Comparison of ENCODE assay signal across 11 cellular contexts in the genomic region with DNA sequence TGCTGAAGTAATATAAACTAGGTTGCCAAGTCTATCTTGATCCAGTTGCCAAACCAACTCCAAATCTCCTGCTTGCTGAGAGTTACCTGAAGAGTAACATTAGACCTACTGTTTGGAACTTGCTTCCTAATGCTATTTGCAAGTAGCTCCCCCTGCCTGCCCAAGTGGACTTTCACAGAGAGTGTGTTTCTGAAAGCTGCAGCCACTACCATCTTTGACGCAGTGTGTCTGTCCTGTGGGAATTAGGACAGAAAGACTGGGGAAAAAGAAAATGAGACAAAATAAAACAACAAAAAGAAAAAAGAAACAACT.
DNase-seq lines count a peak whose midpoint lies in the region; ATAC-seq and TF ChIP-seq lines count a peak whose summit lies in the region.
"Had no signal": no experiment of that assay in that cellular context is flagged by ENCODE, and none has a peak within 500 bp of the region (broad histone marks: within the 10 kb centered on the region; RNA-seq: fewer than 3 reads in every experiment).

No MANE protein-coding gene starts in this region.

- H3K9me3 ChIP-seq in Caco-2 (no peaks in the 10 kb centered on the region), IMR-90 (ENCODE audit: control insufficient read depth, insufficient read depth, low read length) (peaks cover 3% of the 10 kb centered on the region; the same call in 1 of the 2 replicates), left lung (no peaks in the 10 kb centered on the region)

- no peak overlapping the region for H4K8ac ChIP-seq in IMR-90 (ENCODE audit: low read depth in 2 of 2, low read length in 2 of 2)

- no peaks in the 10 kb centered on the region for H3K36me3 Mint-ChIP-seq in Caco-2 (ENCODE audit: insufficient read depth, unreplicated experiment)
- H3K36me3 Mint-ChIP-seq in brain = no peaks in the 10 kb centered on the region
- H3K36me3 Mint-ChIP-seq: activated naive CD8-positive, alpha-beta T cell treated with anti-CD3 and anti-CD28 coated beads for 36 hours; immature natural killer cell had no signal

- H4K20me1 ChIP-seq in IMR-90 (ENCODE audit: insufficient read depth, low read length) = no peaks in the 10 kb centered on the region

- WGBS in IMR-90 (ENCODE audit: extremely low coverage in 2 of 2, insufficient read length in 1 of 2), 2 experiments = no CpG with 5 or more reads among the region's 1 CpG

- no peak overlapping the region for H3K18ac ChIP-seq in IMR-90 (ENCODE audit: low read depth, low read length)

- no peak overlapping the region for H3K23ac ChIP-seq in IMR-90 (ENCODE audit: low read depth, low read length)

- H3K4me2 ChIP-seq in IMR-90 (ENCODE audit: low read depth, low read length) = no peak overlapping the region

- CTCF ChIA-PET in Caco-2 (lab: Charles Lee) (interaction anchor here (1.0 kb wide), 1 partner anchor 9 kb away, joined by 3 read pairs; no protein-coding TSS in a partner anchor), IMR-90 (lab: Yijun Ruan, JAX) (no interaction called here)

- H2BK20ac ChIP-seq in IMR-90 (ENCODE audit: low read depth, low read length) = no peak overlapping the region

- in situ Hi-C loops in IMR-90 (cut with MboI; ENCODE audit: low sequenced_read_pairs) = no loop called here

- DNase-seq in Caco-2 (peak; percentile 39 to 53), IMR-90 (peak; percentile 27), left lung (peak in 1 of 2 donors; percentile 32), NCI-H2029 treated with DMSO at 0.1 percent for 48 hours (lab: John Stamatoyannopoulos, UW) (no peak), HCEC 1CT (no peak)
- DNase-seq: activated naive CD8-positive, alpha-beta T cell treated with anti-CD3 and anti-CD28 coated beads for 36 hours; immature natural killer cell; SHP77 treated with DMSO at 0.1 percent for 48 hours had no signal

- H4K91ac ChIP-seq in IMR-90 (ENCODE audit: insufficient read depth, low read depth, low read length) = no peak overlapping the region

- no peak overlapping the region for H3K27ac ChIP-seq in IMR-90 (ENCODE audit: insufficient read depth, low read length)
- no peak overlapping the region for H3K27ac ChIP-seq in left lung

- H3K9me3 Mint-ChIP-seq in Caco-2 (ENCODE audit: unreplicated experiment) = peaks cover 22% of the 10 kb centered on the region
- H3K9me3 Mint-ChIP-seq in brain = peaks cover 0 to 6% (median 0%) of the 10 kb centered on the region in 5 experiments
- H3K9me3 Mint-ChIP-seq: activated naive CD8-positive, alpha-beta T cell treated with anti-CD3 and anti-CD28 coated beads for 36 hours; immature natural killer cell had no signal

- no peak overlapping the region for H3K4me3 ChIP-seq in Caco-2 (ENCODE audit: low read depth, low read length)
- H3K4me3 ChIP-seq in IMR-90 (ENCODE audit: insufficient read depth, low read depth, low read length) = no peak overlapping the region
- no peak overlapping the region for H3K4me3 ChIP-seq in left lung

- TF ChIP-seq POLR2A in IMR-90 (IDR thresholded peaks at IDR 0.05; ENCODE audit: low read depth, low read length) = no peak

- H4K5ac ChIP-seq in IMR-90 (ENCODE audit: low read depth, low read length) = no peak overlapping the region

- H3K27ac Mint-ChIP-seq in Caco-2 (ENCODE audit: unreplicated experiment) (no peak overlapping the region), brain (no peak overlapping the region)
- H3K27ac Mint-ChIP-seq: activated naive CD8-positive, alpha-beta T cell treated with anti-CD3 and anti-CD28 coated beads for 36 hours; immature natural killer cell had no signal

- H3K4ac ChIP-seq in IMR-90 (ENCODE audit: low read depth, low read length) = no peak overlapping the region

- no peak for TF ChIP-seq RAD21 in IMR-90 (IDR thresholded peaks at IDR 0.05; ENCODE audit: low read length)

- no peaks in the 10 kb centered on the region for H3K79me1 ChIP-seq in IMR-90 (ENCODE audit: low read depth in 1 of 2, low read length in 2 of 2)

- H2BK15ac ChIP-seq in IMR-90 (ENCODE audit: low read depth, low read length) = no peak overlapping the region

- H3K56ac ChIP-seq in IMR-90 (ENCODE audit: extremely low read depth, insufficient read depth, low read length) = no peak overlapping the region

- no peak overlapping the region for H2AFZ ChIP-seq in IMR-90 (replicated peaks; ENCODE audit: low read length, poor library complexity)

- H2AK5ac ChIP-seq in IMR-90 (ENCODE audit: low read depth, low read length) = no peak overlapping the region

- dilution Hi-C loops in IMR-90 (cut with HindIII; ENCODE audit: low sequenced_read_pairs, unreplicated experiment) = no loop called here

- BruUV-seq in Caco-2 (replicated peaks; lab: Mats Ljungman, UMichigan) = no TSS peak
- no TSS peak for BruUV-seq in IMR-90 (replicated peaks; lab: Mats Ljungman, UMichigan)

- no peak overlapping the region for H2BK5ac ChIP-seq in IMR-90 (ENCODE audit: low read depth, low read length, poor library complexity, severe bottlenecking)

- H3K14ac ChIP-seq in IMR-90 (replicated peaks; ENCODE audit: low read depth, low read length) = no peak overlapping the region

- no peak overlapping the region for H3K9ac ChIP-seq in IMR-90 (ENCODE audit: low read depth, low read length)

- no peak overlapping the region for H2BK120ac ChIP-seq in IMR-90 (ENCODE audit: low read depth, low read length)

- POLR2A ChIA-PET in Caco-2 (lab: Charles Lee) (no interaction called here), IMR-90 (lab: Charles Lee; ENCODE audit: unreplicated experiment) (no interaction called here)

- H2AK9ac ChIP-seq in IMR-90 (replicated peaks; ENCODE audit: low read depth, low read length, poor library complexity) = no peak overlapping the region

- ATAC-seq in IMR-90 (ENCODE audit: low read depth) (no peak), left lung (peak; percentile 87), GM21360 (IDR thresholded peaks at IDR 0.05; ENCODE audit: unreplicated experiment) (no peak), HG02588 (IDR thresholded peaks at IDR 0.05; ENCODE audit: unreplicated experiment) (no peak)

- H3K4me3 Mint-ChIP-seq in Caco-2 (ENCODE audit: unreplicated experiment) (no peak overlapping the region), brain (no peak overlapping the region)
- H3K4me3 Mint-ChIP-seq: activated naive CD8-positive, alpha-beta T cell treated with anti-CD3 and anti-CD28 coated beads for 36 hours; immature natural killer cell had no signal

- H3K9me1 ChIP-seq in IMR-90 (ENCODE audit: insufficient read depth, low read length) = no peaks in the 10 kb centered on the region

- peak; percentile 46 to 53 for TF ChIP-seq CTCF in Caco-2 (IDR thresholded peaks at IDR 0.05; ENCODE audit: insufficient read depth in 1 of 2, low read depth in 1 of 2, low read length in 1 of 2, severe bottlenecking in 1 of 2, unreplicated experiment in 1 of 2)
- TF ChIP-seq CTCF in IMR-90 (conservative IDR thresholded peaks at IDR 0.05; ENCODE audit: low read depth, low read length) = peak; percentile 28
- TF ChIP-seq CTCF in brain (conservative IDR thresholded peaks at IDR 0.05) = peak; percentile 35 to 56
- TF ChIP-seq CTCF in left lung (IDR thresholded peaks at IDR 0.05) = peak in 1 of 2 donors; percentile 28

- H3K27me3 Mint-ChIP-seq in Caco-2 (ENCODE audit: insufficient read depth, unreplicated experiment) (no peaks in the 10 kb centered on the region), brain (no peaks in the 10 kb centered on the region)
- H3K27me3 Mint-ChIP-seq: activated naive CD8-positive, alpha-beta T cell treated with anti-CD3 and anti-CD28 coated beads for 36 hours had no signal

- H3K4me1 ChIP-seq in Caco-2 (peaks cover 25% of the 10 kb centered on the region), IMR-90 (ENCODE audit: control insufficient read depth, insufficient read depth, low read length) (peaks cover 6% of the 10 kb centered on the region), left lung (no peaks in the 10 kb centered on the region)

- H3K4me1 Mint-ChIP-seq in Caco-2 (ENCODE audit: low read depth, unreplicated experiment) (peaks cover 21% of the 10 kb centered on the region), brain (no peaks in the 10 kb centered on the region)
- H3K4me1 Mint-ChIP-seq: activated naive CD8-positive, alpha-beta T cell treated with anti-CD3 and anti-CD28 coated beads for 36 hours; immature natural killer cell had no signal

- intact Hi-C loops in Caco-2 (cut with micrococcal nuclease; ENCODE audit: unreplicated experiment) = loop anchor here (1.0 to 5.0 kb wide), 3 partner anchors 136 to 1069 kb away; a partner anchor contains a TSS
- intact Hi-C loops in IMR-90 (cut with micrococcal nuclease) = loop anchor here (10.0 kb wide), 1 partner anchor 1039 kb away; no protein-coding TSS in a partner anchor
- intact Hi-C loops in left lung (cut with DNase I) = no loop called here

- H3K27me3 ChIP-seq in Caco-2 (replicated peaks; ENCODE audit: control insufficient read depth, insufficient read depth, low read length) (no peaks in the 10 kb centered on the region), IMR-90 (ENCODE audit: control insufficient read depth, insufficient read depth, low read length) (no peaks in the 10 kb centered on the region), left lung (no peaks in the 10 kb centered on the region)

- H3K36me3 ChIP-seq in Caco-2 (ENCODE audit: control insufficient read depth, insufficient read depth, low read length) (no peaks in the 10 kb centered on the region), IMR-90 (ENCODE audit: control insufficient read depth, insufficient read depth, low read length) (no peaks in the 10 kb centered on the region), left lung (no peaks in the 10 kb centered on the region)

TF ChIP-seq in IMR-90, 13 proteins besides CTCF, POLR2A, EP300 and RAD21 (continues in another document):
- TF ChIP-seq RFX5 (IDR thresholded peaks at IDR 0.05; ENCODE audit: low read depth, low read length) (no peak), MAZ (IDR thresholded peaks at IDR 0.05; ENCODE audit: borderline replicate concordance, low read depth, low read length) (no peak), FOS (IDR thresholded peaks at IDR 0.05; ENCODE audit: low read depth, low read length) (no peak)
- TF ChIP-seq, protein P1, sequence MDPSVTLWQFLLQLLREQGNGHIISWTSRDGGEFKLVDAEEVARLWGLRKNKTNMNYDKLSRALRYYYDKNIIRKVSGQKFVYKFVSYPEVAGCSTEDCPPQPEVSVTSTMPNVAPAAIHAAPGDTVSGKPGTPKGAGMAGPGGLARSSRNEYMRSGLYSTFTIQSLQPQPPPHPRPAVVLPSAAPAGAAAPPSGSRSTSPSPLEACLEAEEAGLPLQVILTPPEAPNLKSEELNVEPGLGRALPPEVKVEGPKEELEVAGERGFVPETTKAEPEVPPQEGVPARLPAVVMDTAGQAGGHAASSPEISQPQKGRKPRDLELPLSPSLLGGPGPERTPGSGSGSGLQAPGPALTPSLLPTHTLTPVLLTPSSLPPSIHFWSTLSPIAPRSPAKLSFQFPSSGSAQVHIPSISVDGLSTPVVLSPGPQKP (IDR thresholded peaks at IDR 0.05; ENCODE audit: borderline replicate concordance, low read depth, low read length) = no peak
- TF ChIP-seq, protein P2, sequence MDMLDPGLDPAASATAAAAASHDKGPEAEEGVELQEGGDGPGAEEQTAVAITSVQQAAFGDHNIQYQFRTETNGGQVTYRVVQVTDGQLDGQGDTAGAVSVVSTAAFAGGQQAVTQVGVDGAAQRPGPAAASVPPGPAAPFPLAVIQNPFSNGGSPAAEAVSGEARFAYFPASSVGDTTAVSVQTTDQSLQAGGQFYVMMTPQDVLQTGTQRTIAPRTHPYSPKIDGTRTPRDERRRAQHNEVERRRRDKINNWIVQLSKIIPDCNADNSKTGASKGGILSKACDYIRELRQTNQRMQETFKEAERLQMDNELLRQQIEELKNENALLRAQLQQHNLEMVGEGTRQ (IDR thresholded peaks at IDR 0.05; ENCODE audit: low read depth, low read length) = no peak

Comparison
In these comparisons a context has a peak if more than half of its experiments do, and no peak if none do; other contexts are left out.
1. DNase-seq: peak in Caco-2 (2 of 2) and IMR-90 (single experiment); none in NCI-H2029 treated with DMSO at 0.1 percent for 48 hours (single experiment) and HCEC 1CT (single experiment).
2. intact Hi-C loops: an anchor here in Caco-2 (1.0 to 5.0 kb wide) and IMR-90 (10.0 kb wide); none called in left lung.